15 cellular contexts compared by ENCODE assay signal in genomic region chr4:38237139-38237538, GRCh38.
DNase-seq lines count a peak whose midpoint lies in the region; ATAC-seq and TF ChIP-seq lines count a peak whose summit lies in the region.
"Had no signal": no experiment of that assay in that cellular context is flagged by ENCODE, and none has a peak within 500 bp of the region (broad histone marks: within the 10 kb centered on the region; RNA-seq: fewer than 3 reads in every experiment).

No MANE protein-coding gene starts in this region.

- H3K9me2 ChIP-seq in PC-9 (ENCODE audit: insufficient read depth) = no peaks in the 10 kb centered on the region

- DNase-seq in EL = peak; percentile 72
- peak; percentile 39 to 88 for DNase-seq in PC-9
- DNase-seq in dermis microvascular lymphatic vessel endothelial cell (ENCODE audit: low read depth in 2 of 2) = peak; percentile 77 to 93
- DNase-seq in non-pigmented ciliary epithelial cell (ENCODE audit: low read depth) = peak; percentile 27
- DNase-seq in SIG-M5 treated with dmso at 0.1 percent for 504 hours (lab: John Stamatoyannopoulos, UW; ENCODE audit: unreplicated experiment) = no peak
- no peak for DNase-seq in occipital lobe (lab: John Stamatoyannopoulos, UW)
- no peak for DNase-seq in NCI-H524 treated with DMSO at 0.1 percent for 48 hours (lab: John Stamatoyannopoulos, UW)
- DNase-seq: activated T-cell treated with anti-CD3 and anti-CD28 coated beads, Interleukin-2, amount 50 U/mL, for 24 hours; central memory CD4-positive, alpha-beta T cell; Kasumi-1; NCI-H510A treated with DMSO at 0.1 percent for 48 hours; nephron progenitor cell had no signal

- H3K9me3 ChIP-seq in PC-9 (ENCODE audit: insufficient read depth, low read depth) = peaks cover 18% of the 10 kb centered on the region
- H3K9me3 ChIP-seq: gastroesophageal sphincter, HAP-1 had no signal

- peaks cover 25% of the 10 kb centered on the region for H3K4me1 ChIP-seq in PC-9 (replicated peaks; ENCODE audit: insufficient read depth)
- H3K4me1 ChIP-seq: HAP-1 had no signal

- no peak overlapping the region for H2AFZ ChIP-seq in PC-9

- POLR2A ChIA-PET in PC-9 (lab: Charles Lee; ENCODE audit: unreplicated experiment) = no interaction called here

- no peak for TF ChIP-seq CTCF in PC-9 (conservative IDR thresholded peaks at IDR 0.05)

- peak overlapping the region; percentile 26 for H3K4me2 ChIP-seq in PC-9

- H3F3A ChIP-seq in PC-9 (ENCODE audit: insufficient read depth, low read depth) = peaks cover 12% of the 10 kb centered on the region

- H3K36me3 ChIP-seq in PC-9 (ENCODE audit: low read depth) = no peaks in the 10 kb centered on the region
- H3K36me3 ChIP-seq: gastroesophageal sphincter, HAP-1 had no signal

- intact Hi-C loops in PC-9 (cut with micrococcal nuclease; ENCODE audit: unreplicated experiment) = no loop called here

- no peaks in the 10 kb centered on the region for H4K20me1 ChIP-seq in PC-9 (ENCODE audit: insufficient read depth)

- no peaks in the 10 kb centered on the region for H3K27me3 ChIP-seq in PC-9 (ENCODE audit: insufficient read depth, low read depth)
- H3K27me3 ChIP-seq: gastroesophageal sphincter had no signal

- H3K27ac ChIP-seq in PC-9 = peak overlapping the region; percentile 68
- H3K27ac ChIP-seq: gastroesophageal sphincter had no signal

- ATAC-seq in HG03571 (IDR thresholded peaks at IDR 0.05; ENCODE audit: unreplicated experiment) = no peak
- ATAC-seq: gastroesophageal sphincter had no signal

- no peaks in the 10 kb centered on the region for H3K79me2 ChIP-seq in PC-9 (ENCODE audit: low read depth)

- H3K4me3 ChIP-seq in PC-9 = no peak overlapping the region
- H3K4me3 ChIP-seq: gastroesophageal sphincter, HAP-1 had no signal

- CTCF ChIA-PET in PC-9 (lab: Charles Lee) = no interaction called here

- no TSS peak for BruUV-seq in PC-9 (replicated peaks; lab: Mats Ljungman, UMichigan)

Comparison
In these comparisons a context has a peak if more than half of its experiments do, and no peak if none do; other contexts are left out.
1. DNase-seq: peak in EL (single experiment), PC-9 (2 of 2), dermis microvascular lymphatic vessel endothelial cell (2 of 2) and non-pigmented ciliary epithelial cell (single experiment); none in SIG-M5 treated with dmso at 0.1 percent for 504 hours (single experiment), occipital lobe (single experiment) and NCI-H524 treated with DMSO at 0.1 percent for 48 hours (single experiment).